In the genomic region with DNA sequence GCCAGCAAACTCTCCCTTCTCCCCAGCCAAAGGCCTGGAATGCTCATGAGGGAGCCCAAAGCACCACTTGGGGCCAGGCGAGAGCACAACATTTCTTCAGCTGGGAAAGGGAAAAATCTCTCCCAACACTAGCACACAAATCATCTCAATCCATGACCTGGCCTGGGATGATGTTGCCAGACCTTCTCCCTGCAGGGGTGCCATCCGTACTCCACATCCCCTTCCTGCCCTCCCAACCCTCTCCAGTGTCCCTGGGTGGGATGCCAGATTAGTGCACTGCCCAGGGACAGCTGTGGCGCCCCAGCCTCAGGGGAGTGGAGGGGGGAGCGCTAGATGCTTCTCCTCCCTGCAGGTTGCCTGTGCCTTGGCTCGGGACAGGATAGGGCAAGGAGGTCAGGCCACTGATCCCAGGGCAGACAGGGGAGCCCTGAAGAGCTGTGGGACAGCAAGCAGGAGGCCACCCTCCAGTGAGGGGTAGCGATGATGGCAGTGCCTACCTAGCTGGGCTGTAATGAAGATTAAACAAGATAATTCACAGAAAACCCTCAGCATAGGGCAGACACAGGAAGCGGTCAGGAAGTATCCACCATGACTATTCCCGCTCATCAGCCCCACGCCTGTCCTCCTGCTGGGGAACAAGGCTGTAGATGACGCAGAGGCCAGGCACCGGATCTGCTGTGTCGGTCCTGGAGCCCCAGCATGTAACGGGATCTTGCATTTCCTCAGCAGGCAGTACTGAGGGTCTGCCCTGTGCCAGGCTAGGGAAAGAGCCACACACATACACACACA, we compare ENCODE assay signal across 15 cellular contexts. TPM values are rescaled to one million over a fixed set of nuclear protein-coding genes. Genes with fewer than 3 reads are reported as not detected.
DNase-seq lines count a peak whose midpoint lies in the region; ATAC-seq and TF ChIP-seq lines count a peak whose summit lies in the region.
"Had no signal": no experiment of that assay in that cellular context is flagged by ENCODE, and none has a peak within 500 bp of the region (broad histone marks: within the 10 kb centered on the region; RNA-seq: fewer than 3 reads in every experiment).

No MANE protein-coding gene starts in this region.

- H3K4me3 ChIP-seq in coronary artery (no peak overlapping the region), mesenchymal stem cell (ENCODE audit: insufficient read depth in 1 of 2, low read depth in 1 of 2, low read length in 2 of 2) (no peak overlapping the region), uterus (no peak overlapping the region)

- H3K9me3 Mint-ChIP-seq in natural killer cell treated with Interleukin-12 subunit alpha and Interleukin-12 subunit beta and Interleukin-15 and Interleukin-18, amount 100 ng/mL, for 72 hours = no peaks in the 10 kb centered on the region
- H3K9me3 Mint-ChIP-seq in natural killer cell (no peaks in the 10 kb centered on the region), HFFc6 (no peaks in the 10 kb centered on the region)
- H3K9me3 Mint-ChIP-seq: activated T-cell treated with anti-CD3 and anti-CD28 coated beads, Interleukin-2, amount 50 U/mL, for 72 hours; CD8-positive, alpha-beta T cell; dendritic cell treated with granulocyte-macrophage colony-stimulating factor and Interleukin-4, amounts not matched to agents 40 ng/mL and 50 ng/mL, for 4 days; naive B cell; stimulated activated naive CD8-positive, alpha-beta T cell treated with anti-CD3 and anti-CD28 coated beads, Interleukin-15, amount 100 ng/mL, for 72 hours had no signal

- no peak overlapping the region for H3K4me3 Mint-ChIP-seq in natural killer cell treated with Interleukin-12 subunit alpha and Interleukin-12 subunit beta and Interleukin-15 and Interleukin-18, amount 100 ng/mL, for 72 hours
- H3K4me3 Mint-ChIP-seq in natural killer cell (no peak overlapping the region), HFFc6 (no peak overlapping the region)
- H3K4me3 Mint-ChIP-seq: activated T-cell treated with anti-CD3 and anti-CD28 coated beads, Interleukin-2, amount 50 U/mL, for 72 hours; CD8-positive, alpha-beta T cell; dendritic cell treated with granulocyte-macrophage colony-stimulating factor and Interleukin-4, amounts not matched to agents 40 ng/mL and 50 ng/mL, for 4 days; stimulated activated naive CD8-positive, alpha-beta T cell treated with anti-CD3 and anti-CD28 coated beads, Interleukin-15, amount 100 ng/mL, for 72 hours had no signal

- TF ChIP-seq POLR2A in uterus (IDR thresholded peaks at IDR 0.05) = no peak

- H2BK120ac ChIP-seq in mesenchymal stem cell (ENCODE audit: low read depth, low read length) = no peak overlapping the region

- H3K36me3 ChIP-seq in mesenchymal stem cell (ENCODE audit: control insufficient read depth in 1 of 2, insufficient read depth in 2 of 2, low read depth in 1 of 2, low read length in 2 of 2) = peaks cover 0 to 3% of the 10 kb centered on the region in 2 experiments
- no peaks in the 10 kb centered on the region for H3K36me3 ChIP-seq in uterus

- H3K27me3 Mint-ChIP-seq in natural killer cell treated with Interleukin-12 subunit alpha and Interleukin-12 subunit beta and Interleukin-15 and Interleukin-18, amount 100 ng/mL, for 72 hours = no peaks in the 10 kb centered on the region
- H3K27me3 Mint-ChIP-seq in natural killer cell (ENCODE audit: low read depth in 2 of 2) (peaks cover 0 to 5% of the 10 kb centered on the region in 2 donors), HFFc6 (ENCODE audit: insufficient read depth) (peaks cover 12% of the 10 kb centered on the region)
- H3K27me3 Mint-ChIP-seq: naive B cell; stimulated activated naive CD8-positive, alpha-beta T cell treated with anti-CD3 and anti-CD28 coated beads, Interleukin-15, amount 100 ng/mL, for 72 hours had no signal

- no peak overlapping the region for H3K9ac ChIP-seq in mesenchymal stem cell (ENCODE audit: low read length)

- H3K79me1 ChIP-seq in mesenchymal stem cell (replicated peaks; ENCODE audit: low read length, poor library complexity, severe bottlenecking) = no peaks in the 10 kb centered on the region

- WGBS in mesenchymal stem cell = 81% methylated on average over 13 of the region's 13 CpGs

- no peak overlapping the region for H3K18ac ChIP-seq in mesenchymal stem cell (ENCODE audit: low read depth in 1 of 2, low read length in 2 of 2)

- H2BK15ac ChIP-seq in mesenchymal stem cell (ENCODE audit: low read depth, poor library complexity, severe bottlenecking) = no peak overlapping the region

- H3K4me1 Mint-ChIP-seq in natural killer cell treated with Interleukin-12 subunit alpha and Interleukin-12 subunit beta and Interleukin-15 and Interleukin-18, amount 100 ng/mL, for 72 hours (ENCODE audit: low read depth in 2 of 2) = no peaks in the 10 kb centered on the region
- H3K4me1 Mint-ChIP-seq in natural killer cell (peaks cover 0 to 9% of the 10 kb centered on the region in 2 donors), HFFc6 (ENCODE audit: low read depth) (no peaks in the 10 kb centered on the region)
- H3K4me1 Mint-ChIP-seq: stimulated activated naive CD8-positive, alpha-beta T cell treated with anti-CD3 and anti-CD28 coated beads, Interleukin-15, amount 100 ng/mL, for 72 hours had no signal

- no peak overlapping the region for H4K91ac ChIP-seq in mesenchymal stem cell (ENCODE audit: low read length)

- H3K4me2 ChIP-seq in mesenchymal stem cell (ENCODE audit: low read length, poor library complexity, severe bottlenecking) = peak overlapping the region; percentile 5

- H2BK12ac ChIP-seq in mesenchymal stem cell (ENCODE audit: low read length in 2 of 2) = no peak overlapping the region

- intact Hi-C loops in natural killer cell (cut with micrococcal nuclease) = no loop called here
- intact Hi-C loops in uterus (cut with DNase I; ENCODE audit: low total_unique reads) = no loop called here

- H3K27ac ChIP-seq in coronary artery (no peak overlapping the region), mesenchymal stem cell (ENCODE audit: low read length, poor library complexity, severe bottlenecking) (peak overlapping the region; percentile 27), uterus (no peak overlapping the region)

- H2AK5ac ChIP-seq in mesenchymal stem cell (ENCODE audit: low read length, severe bottlenecking) = peak overlapping the region; percentile 0

- no peak overlapping the region for H4K8ac ChIP-seq in mesenchymal stem cell (ENCODE audit: low read length)

- H3K36me3 Mint-ChIP-seq in natural killer cell treated with Interleukin-12 subunit alpha and Interleukin-12 subunit beta and Interleukin-15 and Interleukin-18, amount 100 ng/mL, for 72 hours = no peaks in the 10 kb centered on the region
- no peaks in the 10 kb centered on the region for H3K36me3 Mint-ChIP-seq in natural killer cell
- no peaks in the 10 kb centered on the region for H3K36me3 Mint-ChIP-seq in HFFc6 (ENCODE audit: low read depth)
- H3K36me3 Mint-ChIP-seq: CD8-positive, alpha-beta T cell; naive B cell had no signal

- no peak overlapping the region for H3K27ac Mint-ChIP-seq in natural killer cell treated with Interleukin-12 subunit alpha and Interleukin-12 subunit beta and Interleukin-15 and Interleukin-18, amount 100 ng/mL, for 72 hours
- H3K27ac Mint-ChIP-seq in natural killer cell (no peak overlapping the region), HFFc6 (no peak overlapping the region)
- H3K27ac Mint-ChIP-seq: activated T-cell treated with anti-CD3 and anti-CD28 coated beads, Interleukin-2, amount 50 U/mL, for 72 hours; CD8-positive, alpha-beta T cell; dendritic cell treated with granulocyte-macrophage colony-stimulating factor and Interleukin-4, amounts not matched to agents 40 ng/mL and 50 ng/mL, for 4 days had no signal

- no peak overlapping the region for H2BK5ac ChIP-seq in mesenchymal stem cell (ENCODE audit: low read depth, low read length, poor library complexity, severe bottlenecking)

- H3K4ac ChIP-seq in mesenchymal stem cell (ENCODE audit: low read depth in 1 of 2, low read length in 2 of 2) = no peak overlapping the region

- H3K9me3 ChIP-seq in mesenchymal stem cell (ENCODE audit: control insufficient read depth, low read length) = no peaks in the 10 kb centered on the region
- H3K9me3 ChIP-seq in uterus = no peaks in the 10 kb centered on the region

- TF ChIP-seq CTCF in natural killer cell (IDR thresholded peaks at IDR 0.05) (no peak), coronary artery (IDR thresholded peaks at IDR 0.05) (no peak), uterus (IDR thresholded peaks at IDR 0.05) (peak in 3 of 4 experiments; percentile 13 to 40 (median 23)), HFFc6 (IDR thresholded peaks at IDR 0.05) (no peak)

- H3K4me1 ChIP-seq in mesenchymal stem cell (ENCODE audit: control insufficient read depth, insufficient read depth, low read depth, low read length) (peaks cover 18% of the 10 kb centered on the region), uterus (no peaks in the 10 kb centered on the region)

- DNase-seq in natural killer cell treated with Interleukin-12 subunit alpha and Interleukin-12 subunit beta and Interleukin-15 and Interleukin-18, amount 100 ng/mL, for 72 hours (ENCODE audit: low spot score) = peak; percentile 38
- DNase-seq in natural killer cell (no peak), coronary artery (ENCODE audit: low spot score) (peak; percentile 56), mesenchymal stem cell (no peak), uterus (peak in 1 of 2 donors; percentile 32), OCI-M1 (lab: John Stamatoyannopoulos, UW) (no peak), HFFc6 (no peak)
- DNase-seq: activated T-cell treated with anti-CD3 and anti-CD28 coated beads, Interleukin-2, amount 50 U/mL, for 72 hours; naive B cell; NCI-H1436; stimulated activated naive CD8-positive, alpha-beta T cell treated with anti-CD3 and anti-CD28 coated beads, Interleukin-15, amount 100 ng/mL, for 72 hours; T1000 had no signal

- no peak overlapping the region for H2AFZ ChIP-seq in mesenchymal stem cell (ENCODE audit: low read depth, low read length)

- no peaks in the 10 kb centered on the region for H3K27me3 ChIP-seq in mesenchymal stem cell (ENCODE audit: control insufficient read depth in 1 of 2, insufficient read depth in 1 of 2, low read length in 2 of 2)
- H3K27me3 ChIP-seq in uterus = no peaks in the 10 kb centered on the region

- ATAC-seq in natural killer cell treated with Interleukin-12 subunit alpha and Interleukin-12 subunit beta and Interleukin-15 and Interleukin-18, amount 100 ng/mL, for 72 hours = peak in 1 of 2 donors; percentile 22
- ATAC-seq in natural killer cell (no peak), HG03095 (IDR thresholded peaks at IDR 0.05; ENCODE audit: unreplicated experiment) (no peak)
- ATAC-seq: CD8-positive, alpha-beta T cell; stimulated activated naive CD8-positive, alpha-beta T cell treated with anti-CD3 and anti-CD28 coated beads, Interleukin-15, amount 100 ng/mL, for 72 hours had no signal

- H3K14ac ChIP-seq in mesenchymal stem cell (ENCODE audit: low read length in 2 of 2) = no peak overlapping the region

- no peak overlapping the region for H3K23ac ChIP-seq in mesenchymal stem cell (ENCODE audit: low read length in 2 of 2)

RNA-seq across cellular contexts. Expression of a gene that starts 31.1 kb away (rescaled TPM):
- total RNA-seq in natural killer cell treated with Interleukin-12 subunit alpha and Interleukin-12 subunit beta and Interleukin-15 and Interleukin-18, amount 100 ng/mL, for 72 hours = 10 to 100 TPM; 15.6 to 23.9 TPM
- total RNA-seq in natural killer cell (10 to 100 TPM; 45.6 to 71.2 (median 55.8) TPM), uterus (10 to 100 TPM in 2 of 4 donors, 1 to 10 TPM in 2; 1.8 to 29.5 (median 8.9) TPM)
- polyA plus RNA-seq in mesenchymal stem cell (2013, experiment 1 of 2) = 18.5 TPM
- polyA plus RNA-seq in mesenchymal stem cell (2013, experiment 2 of 2) = 16.0 TPM
- 10 to 100 TPM; 22.2 to 33.9 (median 29.1) TPM for total RNA-seq in HFFc6 (2021; fragmentation: NEBNext Ultra II Directional; extraction: Animal tissue kit (Norgen Biotek cat#: 25700))

Comparison
In these comparisons a context has a peak if more than half of its experiments do, and no peak if none do; other contexts are left out.
1. DNase-seq: peak in natural killer cell treated with Interleukin-12 subunit alpha and Interleukin-12 subunit beta and Interleukin-15 and Interleukin-18, amount 100 ng/mL, for 72 hours (single experiment) and coronary artery (single experiment); none in natural killer cell (single experiment), mesenchymal stem cell (single experiment), OCI-M1 (single experiment) and HFFc6 (single experiment).
2. CTCF ChIP-seq: peak in uterus (3 of 4); none in natural killer cell (single experiment), coronary artery (single experiment) and HFFc6 (single experiment).